ENCODE assay signal across 1 cellular context in the genomic region with DNA sequence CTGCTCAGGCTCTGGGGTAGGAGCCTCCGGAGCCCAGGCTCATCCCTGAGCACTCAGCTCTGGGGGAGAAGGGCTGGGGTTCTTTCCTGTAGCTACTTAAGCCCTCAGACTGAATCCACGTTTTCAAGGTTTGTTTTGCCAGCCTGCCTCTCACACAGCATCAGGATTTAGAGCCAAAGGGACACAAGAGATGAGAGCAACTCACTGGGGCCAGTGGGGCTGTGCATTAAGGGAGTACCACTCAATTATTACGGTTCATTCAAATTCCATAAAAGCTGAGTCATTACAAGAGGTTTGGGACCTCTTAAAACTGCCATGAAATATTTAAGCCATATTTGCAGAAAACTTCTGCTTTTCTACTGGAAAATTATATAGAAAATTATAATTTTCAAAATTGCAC.
TF ChIP-seq lines count a peak whose summit lies in the region.

No MANE protein-coding gene starts in this region.

TF ChIP-seq in HepG2, 621 proteins besides CTCF, POLR2A, EP300 and RAD21:
- TF ChIP-seq FOXO1 (CRISPR knock-in tag; IDR thresholded peaks at IDR 0.05) (no peak), MED1 (CRISPR knock-in tag; IDR thresholded peaks at IDR 0.05) (no peak), MAFK (conservative IDR thresholded peaks at IDR 0.05 in 1 of 2, IDR thresholded peaks at IDR 0.05 in 1 of 2; ENCODE audit: low read length in 2 of 2) (0 out of 4 replicates have a peak, but pooled peaks of 1 of the 2 experiments have one; percentile 16), NFE2L2 (IDR thresholded peaks at IDR 0.05; ENCODE audit: low read length) (peak; percentile 44), MYC (CRISPR knock-in tag; IDR thresholded peaks at IDR 0.05; ENCODE audit: borderline replicate concordance) (no peak), ZNF367 (CRISPR knock-in tag; IDR thresholded peaks at IDR 0.05; ENCODE audit: borderline replicate concordance) (no peak), ZNF263 (CRISPR knock-in tag; IDR thresholded peaks at IDR 0.05) (peak; percentile 70), ZSCAN21 (CRISPR knock-in tag; IDR thresholded peaks at IDR 0.05; ENCODE audit: borderline replicate concordance) (no peak)
- TF ChIP-seq, protein P1, sequence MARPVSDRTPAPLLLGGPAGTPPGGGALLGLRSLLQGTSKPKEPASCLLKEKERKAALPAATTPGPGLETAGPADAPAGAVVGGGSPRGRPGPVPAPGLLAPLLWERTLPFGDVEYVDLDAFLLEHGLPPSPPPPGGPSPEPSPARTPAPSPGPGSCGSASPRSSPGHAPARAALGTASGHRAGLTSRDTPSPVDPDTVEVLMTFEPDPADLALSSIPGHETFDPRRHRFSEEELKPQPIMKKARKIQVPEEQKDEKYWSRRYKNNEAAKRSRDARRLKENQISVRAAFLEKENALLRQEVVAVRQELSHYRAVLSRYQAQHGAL (CRISPR knock-in tag; IDR thresholded peaks at IDR 0.05; ENCODE audit: not compliant biosample characterization), result no peak
- TF ChIP-seq, protein P2, sequence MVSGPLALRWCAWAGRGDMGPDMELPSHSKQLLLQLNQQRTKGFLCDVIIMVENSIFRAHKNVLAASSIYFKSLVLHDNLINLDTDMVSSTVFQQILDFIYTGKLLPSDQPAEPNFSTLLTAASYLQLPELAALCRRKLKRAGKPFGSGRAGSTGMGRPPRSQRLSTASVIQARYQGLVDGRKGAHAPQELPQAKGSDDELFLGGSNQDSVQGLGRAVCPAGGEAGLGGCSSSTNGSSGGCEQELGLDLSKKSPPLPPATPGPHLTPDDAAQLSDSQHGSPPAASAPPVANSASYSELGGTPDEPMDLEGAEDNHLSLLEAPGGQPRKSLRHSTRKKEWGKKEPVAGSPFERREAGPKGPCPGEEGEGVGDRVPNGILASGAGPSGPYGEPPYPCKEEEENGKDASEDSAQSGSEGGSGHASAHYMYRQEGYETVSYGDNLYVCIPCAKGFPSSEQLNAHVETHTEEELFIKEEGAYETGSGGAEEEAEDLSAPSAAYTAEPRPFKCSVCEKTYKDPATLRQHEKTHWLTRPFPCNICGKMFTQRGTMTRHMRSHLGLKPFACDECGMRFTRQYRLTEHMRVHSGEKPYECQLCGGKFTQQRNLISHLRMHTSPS (CRISPR knock-in tag; IDR thresholded peaks at IDR 0.05; ENCODE audit: low read depth), result no peak
- TF ChIP-seq, protein P3, sequence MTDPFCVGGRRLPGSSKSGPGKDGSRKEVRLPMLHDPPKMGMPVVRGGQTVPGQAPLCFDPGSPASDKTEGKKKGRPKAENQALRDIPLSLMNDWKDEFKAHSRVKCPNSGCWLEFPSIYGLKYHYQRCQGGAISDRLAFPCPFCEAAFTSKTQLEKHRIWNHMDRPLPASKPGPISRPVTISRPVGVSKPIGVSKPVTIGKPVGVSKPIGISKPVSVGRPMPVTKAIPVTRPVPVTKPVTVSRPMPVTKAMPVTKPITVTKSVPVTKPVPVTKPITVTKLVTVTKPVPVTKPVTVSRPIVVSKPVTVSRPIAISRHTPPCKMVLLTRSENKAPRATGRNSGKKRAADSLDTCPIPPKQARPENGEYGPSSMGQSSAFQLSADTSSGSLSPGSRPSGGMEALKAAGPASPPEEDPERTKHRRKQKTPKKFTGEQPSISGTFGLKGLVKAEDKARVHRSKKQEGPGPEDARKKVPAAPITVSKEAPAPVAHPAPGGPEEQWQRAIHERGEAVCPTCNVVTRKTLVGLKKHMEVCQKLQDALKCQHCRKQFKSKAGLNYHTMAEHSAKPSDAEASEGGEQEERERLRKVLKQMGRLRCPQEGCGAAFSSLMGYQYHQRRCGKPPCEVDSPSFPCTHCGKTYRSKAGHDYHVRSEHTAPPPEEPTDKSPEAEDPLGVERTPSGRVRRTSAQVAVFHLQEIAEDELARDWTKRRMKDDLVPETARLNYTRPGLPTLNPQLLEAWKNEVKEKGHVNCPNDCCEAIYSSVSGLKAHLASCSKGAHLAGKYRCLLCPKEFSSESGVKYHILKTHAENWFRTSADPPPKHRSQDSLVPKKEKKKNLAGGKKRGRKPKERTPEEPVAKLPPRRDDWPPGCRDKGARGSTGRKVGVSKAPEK (CRISPR knock-in tag; IDR thresholded peaks at IDR 0.05; ENCODE audit: borderline replicate concordance), result no peak
- TF ChIP-seq, protein P4, sequence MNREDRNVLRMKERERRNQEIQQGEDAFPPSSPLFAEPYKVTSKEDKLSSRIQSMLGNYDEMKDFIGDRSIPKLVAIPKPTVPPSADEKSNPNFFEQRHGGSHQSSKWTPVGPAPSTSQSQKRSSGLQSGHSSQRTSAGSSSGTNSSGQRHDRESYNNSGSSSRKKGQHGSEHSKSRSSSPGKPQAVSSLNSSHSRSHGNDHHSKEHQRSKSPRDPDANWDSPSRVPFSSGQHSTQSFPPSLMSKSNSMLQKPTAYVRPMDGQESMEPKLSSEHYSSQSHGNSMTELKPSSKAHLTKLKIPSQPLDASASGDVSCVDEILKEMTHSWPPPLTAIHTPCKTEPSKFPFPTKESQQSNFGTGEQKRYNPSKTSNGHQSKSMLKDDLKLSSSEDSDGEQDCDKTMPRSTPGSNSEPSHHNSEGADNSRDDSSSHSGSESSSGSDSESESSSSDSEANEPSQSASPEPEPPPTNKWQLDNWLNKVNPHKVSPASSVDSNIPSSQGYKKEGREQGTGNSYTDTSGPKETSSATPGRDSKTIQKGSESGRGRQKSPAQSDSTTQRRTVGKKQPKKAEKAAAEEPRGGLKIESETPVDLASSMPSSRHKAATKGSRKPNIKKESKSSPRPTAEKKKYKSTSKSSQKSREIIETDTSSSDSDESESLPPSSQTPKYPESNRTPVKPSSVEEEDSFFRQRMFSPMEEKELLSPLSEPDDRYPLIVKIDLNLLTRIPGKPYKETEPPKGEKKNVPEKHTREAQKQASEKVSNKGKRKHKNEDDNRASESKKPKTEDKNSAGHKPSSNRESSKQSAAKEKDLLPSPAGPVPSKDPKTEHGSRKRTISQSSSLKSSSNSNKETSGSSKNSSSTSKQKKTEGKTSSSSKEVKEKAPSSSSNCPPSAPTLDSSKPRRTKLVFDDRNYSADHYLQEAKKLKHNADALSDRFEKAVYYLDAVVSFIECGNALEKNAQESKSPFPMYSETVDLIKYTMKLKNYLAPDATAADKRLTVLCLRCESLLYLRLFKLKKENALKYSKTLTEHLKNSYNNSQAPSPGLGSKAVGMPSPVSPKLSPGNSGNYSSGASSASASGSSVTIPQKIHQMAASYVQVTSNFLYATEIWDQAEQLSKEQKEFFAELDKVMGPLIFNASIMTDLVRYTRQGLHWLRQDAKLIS (CRISPR knock-in tag; IDR thresholded peaks at IDR 0.05), result no peak
- TF ChIP-seq, protein P5, sequence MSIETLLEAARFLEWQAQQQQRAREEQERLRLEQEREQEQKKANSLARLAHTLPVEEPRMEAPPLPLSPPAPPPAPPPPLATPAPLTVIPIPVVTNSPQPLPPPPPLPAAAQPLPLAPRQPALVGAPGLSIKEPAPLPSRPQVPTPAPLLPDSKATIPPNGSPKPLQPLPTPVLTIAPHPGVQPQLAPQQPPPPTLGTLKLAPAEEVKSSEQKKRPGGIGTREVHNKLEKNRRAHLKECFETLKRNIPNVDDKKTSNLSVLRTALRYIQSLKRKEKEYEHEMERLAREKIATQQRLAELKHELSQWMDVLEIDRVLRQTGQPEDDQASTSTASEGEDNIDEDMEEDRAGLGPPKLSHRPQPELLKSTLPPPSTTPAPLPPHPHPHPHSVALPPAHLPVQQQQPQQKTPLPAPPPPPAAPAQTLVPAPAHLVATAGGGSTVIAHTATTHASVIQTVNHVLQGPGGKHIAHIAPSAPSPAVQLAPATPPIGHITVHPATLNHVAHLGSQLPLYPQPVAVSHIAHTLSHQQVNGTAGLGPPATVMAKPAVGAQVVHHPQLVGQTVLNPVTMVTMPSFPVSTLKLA (IDR thresholded peaks at IDR 0.05), result no peak
